ENCODE assay signal across 8 cellular contexts in genomic region chr1:109398343-109399225, GRCh38. TPM values are rescaled to one million over a fixed set of nuclear protein-coding genes. Genes with fewer than 3 reads are reported as not detected.
DNase-seq lines count a peak whose midpoint lies in the region; ATAC-seq and TF ChIP-seq lines count a peak whose summit lies in the region.

No MANE protein-coding gene starts in this region.

- DNase-seq in DMS79 (lab: John Stamatoyannopoulos, UW) = peak; percentile 43
- DNase-seq in NCI-H526 (lab: John Stamatoyannopoulos, UW) = peak; percentile 62 to 84
- DNase-seq in effector memory CD8-positive, alpha-beta T cell = no peak
- peak; percentile 4 for DNase-seq in neural progenitor cell (ENCODE audit: low spot score)
- no peak for DNase-seq in NOMO-1 treated with dmso at 0.1 percent for 144 hours (lab: John Stamatoyannopoulos, UW; ENCODE audit: unreplicated experiment)
- no peak for DNase-seq in SHP77 treated with DMSO at 0.1 percent for 48 hours (lab: John Stamatoyannopoulos, UW)
- no peak for DNase-seq in GM03348 (ENCODE audit: low spot score)

- peaks cover 34% of the 10 kb centered on the region for H4K20me1 ChIP-seq in neural progenitor cell (ENCODE audit: low read depth)

- ATAC-seq in effector memory CD8-positive, alpha-beta T cell (replicated peaks) = no peak
- no peak for ATAC-seq in GM21447 (IDR thresholded peaks at IDR 0.05; ENCODE audit: unreplicated experiment)

- peaks cover 36 to 43% of the 10 kb centered on the region in 2 donors for H3K27me3 Mint-ChIP-seq in effector memory CD8-positive, alpha-beta T cell
- peaks cover 2% of the 10 kb centered on the region for H3K27me3 Mint-ChIP-seq in neural progenitor cell (ENCODE audit: insufficient read depth, low read depth)

- H3K9me3 Mint-ChIP-seq in effector memory CD8-positive, alpha-beta T cell = no peaks in the 10 kb centered on the region
- no peaks in the 10 kb centered on the region for H3K9me3 Mint-ChIP-seq in neural progenitor cell

- no peak for TF ChIP-seq CTCF in neural progenitor cell (IDR thresholded peaks at IDR 0.05)

- peak overlapping the region; percentile 88 for H3K4me2 ChIP-seq in neural progenitor cell

- peaks cover 20% of the 10 kb centered on the region for H3K4me1 ChIP-seq in neural progenitor cell

- H3K27ac ChIP-seq in neural progenitor cell = peak overlapping the region; percentile 72

- peak overlapping the region; percentile 52 for H2AFZ ChIP-seq in neural progenitor cell (replicated peaks)

- H3K9ac ChIP-seq in neural progenitor cell = peak overlapping the region; percentile 9

- peak overlapping the region; percentile 75 to 83 for H3K4me3 Mint-ChIP-seq in effector memory CD8-positive, alpha-beta T cell
- H3K4me3 Mint-ChIP-seq in neural progenitor cell = peak overlapping the region; percentile 91

- H3F3A ChIP-seq in neural progenitor cell (ENCODE audit: low read depth) = peaks cover 43% of the 10 kb centered on the region

- H3K27ac Mint-ChIP-seq in effector memory CD8-positive, alpha-beta T cell = no peak overlapping the region
- peak overlapping the region; percentile 63 for H3K27ac Mint-ChIP-seq in neural progenitor cell

- H3K4me3 ChIP-seq in neural progenitor cell = peak overlapping the region; percentile 63

- H3K36me3 ChIP-seq in neural progenitor cell = no peaks in the 10 kb centered on the region

- peaks cover 33% of the 10 kb centered on the region for H3K36me3 Mint-ChIP-seq in effector memory CD8-positive, alpha-beta T cell (ENCODE audit: insufficient read depth)
- peaks cover 3% of the 10 kb centered on the region for H3K36me3 Mint-ChIP-seq in neural progenitor cell

- H3K79me2 ChIP-seq in neural progenitor cell (ENCODE audit: low read depth) = peaks cover 37% of the 10 kb centered on the region

- peaks cover 9% of the 10 kb centered on the region in 2 donors for H3K4me1 Mint-ChIP-seq in effector memory CD8-positive, alpha-beta T cell (ENCODE audit: low read depth in 2 of 2)
- peaks cover 36% of the 10 kb centered on the region for H3K4me1 Mint-ChIP-seq in neural progenitor cell

- no peaks in the 10 kb centered on the region for H3K27me3 ChIP-seq in neural progenitor cell

- no peaks in the 10 kb centered on the region for H3K9me3 ChIP-seq in neural progenitor cell (ENCODE audit: low read depth)

RNA-seq across cellular contexts. Expression of gene SORT1, which starts 0.9 kb away (rescaled TPM):
- total RNA-seq in neural progenitor cell (ENCODE audit: low replicate concordance) = 33.3 and 38.9 TPM in 2 replicates

RNA-seq across cellular contexts. Expression of gene PSMA5, which starts 27.7 kb away (rescaled TPM):
- total RNA-seq in neural progenitor cell (ENCODE audit: low replicate concordance) = 49.9 and 62.0 TPM in 2 replicates

Comparison
In these comparisons a context has a peak if more than half of its experiments do, and no peak if none do; other contexts are left out.
1. DNase-seq: peak in DMS79 (single experiment), NCI-H526 (2 of 2) and neural progenitor cell (single experiment); none in effector memory CD8-positive, alpha-beta T cell (0 of 3), NOMO-1 treated with dmso at 0.1 percent for 144 hours (single experiment), SHP77 treated with DMSO at 0.1 percent for 48 hours (single experiment) and GM03348 (single experiment).